35 cellular contexts compared by ENCODE assay signal in the genomic region with DNA sequence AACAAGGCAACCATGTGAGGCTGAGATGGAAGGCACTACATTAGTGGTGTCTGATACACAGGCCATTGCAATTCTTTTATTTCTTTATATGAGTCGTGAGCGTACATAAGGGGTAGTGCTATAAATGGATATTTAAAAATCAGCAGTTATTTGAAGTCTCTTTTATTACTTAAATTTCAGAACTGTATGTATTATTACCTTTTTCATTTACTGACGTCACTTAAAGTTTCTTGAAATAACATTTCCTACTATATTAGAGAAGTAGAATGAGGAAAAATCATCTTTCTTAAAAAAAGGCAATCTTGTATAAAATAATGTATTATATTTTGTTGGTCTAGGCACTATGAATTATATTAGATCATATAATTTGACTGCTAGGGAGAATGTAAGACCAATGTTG.
"Had no signal": no experiment of that assay in that cellular context is flagged by ENCODE, and none has a peak within 500 bp of the region (broad histone marks: within the 10 kb centered on the region; RNA-seq: fewer than 3 reads in every experiment).

No MANE protein-coding gene starts in this region.

- H3K36me3 ChIP-seq: MG63 had no signal

- DNase-seq: Kasumi-1, MG63, MM.1S, MV-4-11, NCI-H1048, NCI-H1092, NCI-H1092 treated with DMSO at 0.1 percent for 48 hours, NCI-H1105, NCI-H1105 treated with DMSO at 0.1 percent for 48 hours, NCI-H1417, NCI-H1417 treated with DMSO at 0.1 percent for 48 hours, NCI-H1436, NCI-H1436 treated with DMSO at 0.1 percent for 48 hours, NCI-H146, NCI-H1694, NCI-H1694 treated with DMSO at 0.1 percent for 48 hours, NCI-H187, NCI-H187 treated with DMSO at 0.1 percent for 48 hours, NCI-H1930, NCI-H2029, NCI-H2029 treated with DMSO at 0.1 percent for 48 hours, NCI-H2081, NCI-H2081 treated with DMSO at 0.1 percent for 48 hours, NCI-H2107, NCI-H2171, NCI-H2171 treated with DMSO at 0.1 percent for 48 hours, NCI-H2227 treated with DMSO at 0.1 percent for 48 hours, NCI-H226, NCI-H345, NCI-H446, NCI-H446 treated with DMSO at 0.1 percent for 48 hours, NCI-H510A, NCI-H510A treated with DMSO at 0.1 percent for 48 hours, NCI-H524, NCI-H524 treated with DMSO at 0.1 percent for 48 hours had no signal

- H3K4me3 ChIP-seq: MG63 had no signal

- H3K27me3 ChIP-seq: MG63 had no signal
